8 cellular contexts compared by ENCODE assay signal in genomic region chr20:25470045-25470444, GRCh38.
DNase-seq lines count a peak whose midpoint lies in the region; ATAC-seq, FAIRE-seq and TF ChIP-seq lines count a peak whose summit lies in the region.

No MANE protein-coding gene starts in this region.

- DNase-seq in A673 (ENCODE audit: low spot score) (peak; percentile 35), GM18507 (ENCODE audit: extremely low spot score, insufficient read length, low read depth) (peak; percentile 43), epithelial cell of esophagus (ENCODE audit: low read depth) (peak; percentile 72), uterus (no peak)
- peak; percentile 11 for DNase-seq in T-helper 2 cell treated with Interferon-gamma antibody and Interleukin-4, amounts not matched to agents 5 μg/mL and 100 μg/mL, for 36 hours (ENCODE audit: low spot score)
- peak; percentile 9 for DNase-seq in stimulated activated CD4-positive, alpha-beta T cell treated with anti-CD3 and anti-CD28 coated beads, Interleukin-2, amount 100 ng/mL, for 4 hours (ENCODE audit: low read depth)

- POLR2A ChIA-PET in A673 (lab: Charles Lee; ENCODE audit: low non-redundant PET) = no interaction called here

- CTCF ChIA-PET in A673 (lab: Charles Lee) = no interaction called here

- no peaks in the 10 kb centered on the region for H3K9me3 Mint-ChIP-seq in T-helper 2 cell treated with Interferon-gamma antibody and Interleukin-4, amounts not matched to agents 5 μg/mL and 100 μg/mL, for 36 hours

- no peak overlapping the region for H3K27ac Mint-ChIP-seq in T-helper 2 cell treated with Interferon-gamma antibody and Interleukin-4, amounts not matched to agents 5 μg/mL and 100 μg/mL, for 36 hours

- no peaks in the 10 kb centered on the region for H3K9me3 ChIP-seq in A673 (ENCODE audit: low read depth, low read length, poor library complexity, severe bottlenecking)
- H3K9me3 ChIP-seq in uterus = no peaks in the 10 kb centered on the region

- H3K36me3 ChIP-seq in A673 (ENCODE audit: insufficient read depth, low read length, poor library complexity, severe bottlenecking) = peaks cover 44% of the 10 kb centered on the region
- no peaks in the 10 kb centered on the region for H3K36me3 ChIP-seq in uterus

- H3K4me1 ChIP-seq in A673 (ENCODE audit: insufficient read depth, low read length, poor library complexity, severe bottlenecking) (no peaks in the 10 kb centered on the region), uterus (no peaks in the 10 kb centered on the region)

- H3K27me3 ChIP-seq in A673 (replicated peaks; ENCODE audit: insufficient read depth, low read depth, low read length, poor library complexity) = no peaks in the 10 kb centered on the region
- H3K27me3 ChIP-seq in uterus = no peaks in the 10 kb centered on the region

- H3K4me3 ChIP-seq in A673 (ENCODE audit: low read depth, low read length, poor library complexity, severe bottlenecking) (no peak overlapping the region), epithelial cell of esophagus (ENCODE audit: low read length) (no peak overlapping the region), uterus (no peak overlapping the region)

- no peak overlapping the region for H3K4me3 Mint-ChIP-seq in T-helper 2 cell treated with Interferon-gamma antibody and Interleukin-4, amounts not matched to agents 5 μg/mL and 100 μg/mL, for 36 hours

- H3K27me3 Mint-ChIP-seq in T-helper 2 cell treated with Interferon-gamma antibody and Interleukin-4, amounts not matched to agents 5 μg/mL and 100 μg/mL, for 36 hours (ENCODE audit: low read depth) = no peaks in the 10 kb centered on the region

- TF ChIP-seq CTCF in A673 (conservative IDR thresholded peaks at IDR 0.05; ENCODE audit: low read depth, low read length) = peak; percentile 53
- peak; percentile 81 for TF ChIP-seq CTCF in epithelial cell of esophagus (IDR thresholded peaks at IDR 0.05; ENCODE audit: insufficient read depth, low read depth, low read length, missing control alignments)
- TF ChIP-seq CTCF in uterus (IDR thresholded peaks at IDR 0.05) = no peak

- TF ChIP-seq POLR2A in uterus (IDR thresholded peaks at IDR 0.05) = no peak

- peaks cover 7% of the 10 kb centered on the region for H3K4me1 Mint-ChIP-seq in T-helper 2 cell treated with Interferon-gamma antibody and Interleukin-4, amounts not matched to agents 5 μg/mL and 100 μg/mL, for 36 hours (ENCODE audit: low read depth)

- peak; percentile 78 for FAIRE-seq in GM18507 (lab: Jason Lieb, UNC)

- H3K36me3 Mint-ChIP-seq in T-helper 2 cell treated with Interferon-gamma antibody and Interleukin-4, amounts not matched to agents 5 μg/mL and 100 μg/mL, for 36 hours (ENCODE audit: low read depth) = no peaks in the 10 kb centered on the region

- peak; percentile 44 for ATAC-seq in HG03520 (IDR thresholded peaks at IDR 0.05; ENCODE audit: unreplicated experiment)
- no peak for ATAC-seq in GM21528 (IDR thresholded peaks at IDR 0.05; ENCODE audit: low FRiP score, unreplicated experiment)

- BruUV-seq in A673 (replicated peaks; lab: Mats Ljungman, UMichigan) = no TSS peak

- H3K27ac ChIP-seq in A673 (ENCODE audit: low read depth, low read length, poor library complexity, severe bottlenecking) (no peak overlapping the region), uterus (no peak overlapping the region)

- intact Hi-C loops in A673 (cut with micrococcal nuclease; ENCODE audit: unreplicated experiment) = no loop called here
- intact Hi-C loops in uterus (cut with DNase I; ENCODE audit: low total_unique reads) = no loop called here

Comparison
In these comparisons a context has a peak if more than half of its experiments do, and no peak if none do; other contexts are left out.
1. DNase-seq: peak in A673 (single experiment), GM18507 (single experiment), T-helper 2 cell treated with Interferon-gamma antibody and Interleukin-4, amounts not matched to agents 5 μg/mL and 100 μg/mL, for 36 hours (single experiment), epithelial cell of esophagus (single experiment) and stimulated activated CD4-positive, alpha-beta T cell treated with anti-CD3 and anti-CD28 coated beads, Interleukin-2, amount 100 ng/mL, for 4 hours (single experiment); none in uterus (0 of 2).
2. CTCF ChIP-seq: peak in A673 (single experiment) and epithelial cell of esophagus (single experiment); none in uterus (0 of 4).